Comparison of ENCODE assay signal across 12 cellular contexts in the genomic region with DNA sequence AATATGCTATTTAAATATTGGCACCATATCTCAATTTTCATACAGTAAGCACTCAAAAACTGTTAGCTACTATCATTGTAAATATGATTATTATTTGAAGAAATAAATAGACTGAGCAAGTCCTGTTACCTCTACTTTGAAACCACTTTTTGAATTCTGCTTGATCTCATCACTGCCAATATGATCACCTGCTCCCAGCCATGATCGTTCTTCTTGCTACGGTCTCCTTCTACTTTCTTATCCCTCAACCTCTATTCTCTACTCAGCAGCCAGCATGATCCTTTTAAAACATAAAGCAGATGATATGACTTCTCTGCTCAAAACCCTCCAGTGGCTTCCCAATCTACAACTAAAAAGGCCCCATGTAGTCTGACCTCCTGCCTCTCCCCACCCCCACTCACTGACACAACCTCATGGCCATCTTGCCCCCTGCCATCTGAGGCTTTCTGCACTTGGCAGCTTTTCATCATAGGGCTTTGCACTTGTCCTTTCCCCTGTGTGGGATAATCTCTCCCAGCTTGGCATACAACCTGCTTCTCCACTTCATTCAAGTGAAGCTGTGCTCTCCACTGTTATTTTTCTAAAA. TPM values are rescaled to one million over a fixed set of nuclear protein-coding genes. Genes with fewer than 3 reads are reported as not detected.
DNase-seq lines count a peak whose midpoint lies in the region; ATAC-seq and TF ChIP-seq lines count a peak whose summit lies in the region.
"Had no signal": no experiment of that assay in that cellular context is flagged by ENCODE, and none has a peak within 500 bp of the region (broad histone marks: within the 10 kb centered on the region; RNA-seq: fewer than 3 reads in every experiment).

No MANE protein-coding gene starts in this region.

- no peak for DNase-seq in left ventricle myocardium inferior
- DNase-seq in left cardiac atrium: no peak
- peak; percentile 86 for DNase-seq in NCI-H2029 (lab: John Stamatoyannopoulos, UW)
- no peak for DNase-seq in upper lobe of left lung
- DNase-seq in NCI-H2081 treated with DMSO at 0.1 percent for 48 hours (lab: John Stamatoyannopoulos, UW): no peak
- no peak for DNase-seq in NCI-H2227 treated with DMSO at 0.1 percent for 48 hours (lab: John Stamatoyannopoulos, UW)
- no peak for DNase-seq in right atrium auricular region (ENCODE audit: low spot score)
- DNase-seq: Caco-2, NCI-H187 treated with DMSO at 0.1 percent for 48 hours had no signal

- intact Hi-C loops in left ventricle myocardium inferior (cut with micrococcal nuclease): no loop called here
- intact Hi-C loops in left cardiac atrium (cut with DNase I): loop anchor here in 1 of 2 donors (10.0 kb wide), 2 partner anchors 111 to 211 kb away; no protein-coding TSS in a partner anchor

- H3K27ac ChIP-seq in left ventricle myocardium inferior (replicated peaks): peak overlapping the region; percentile 95
- H3K27ac ChIP-seq in upper lobe of left lung: peak overlapping the region; percentile 19 to 88 (median 76)
- H3K27ac ChIP-seq in right atrium auricular region: peak overlapping the region in 1 of 2 donors; percentile 58

- H3K4me3 ChIP-seq in left ventricle myocardium inferior (no peak overlapping the region), endocrine pancreas (ENCODE audit: control insufficient read depth, insufficient read depth, low read length) (peak overlapping the region; percentile 58), upper lobe of left lung (peak overlapping the region in 1 of 4 donors; percentile 7), right atrium auricular region (no peak overlapping the region)
- H3K4me3 ChIP-seq: lung had no signal

- no peaks in the 10 kb centered on the region for H3K9me3 ChIP-seq in left ventricle myocardium inferior (replicated peaks)
- no peaks in the 10 kb centered on the region for H3K9me3 ChIP-seq in endocrine pancreas (ENCODE audit: control insufficient read depth, low read length)
- no peaks in the 10 kb centered on the region for H3K9me3 ChIP-seq in upper lobe of left lung
- no peaks in the 10 kb centered on the region for H3K9me3 ChIP-seq in right atrium auricular region
- H3K9me3 ChIP-seq: Caco-2 had no signal

- 71 to 82% methylated on average over 2 of the region's 2 CpGs for WGBS in upper lobe of left lung, 2 donors

- no peak for TF ChIP-seq EP300 in upper lobe of left lung (IDR thresholded peaks at IDR 0.05)

- TF ChIP-seq POLR2A in upper lobe of left lung (IDR thresholded peaks at IDR 0.05): no peak

- peaks cover 14% of the 10 kb centered on the region for H3K36me3 ChIP-seq in left ventricle myocardium inferior
- no peaks in the 10 kb centered on the region for H3K36me3 ChIP-seq in endocrine pancreas (ENCODE audit: control insufficient read depth, insufficient read depth, low read length)
- no peaks in the 10 kb centered on the region for H3K36me3 ChIP-seq in upper lobe of left lung
- peaks cover 7% of the 10 kb centered on the region for H3K36me3 ChIP-seq in right atrium auricular region

- no peak for TF ChIP-seq CTCF in left ventricle myocardium inferior (IDR thresholded peaks at IDR 0.05; ENCODE audit: borderline replicate concordance)
- no peak for TF ChIP-seq CTCF in upper lobe of left lung (IDR thresholded peaks at IDR 0.05)
- TF ChIP-seq CTCF in right atrium auricular region (IDR thresholded peaks at IDR 0.05): no peak

- ATAC-seq in left cardiac atrium (no peak), upper lobe of left lung (ENCODE audit: low FRiP score in 2 of 2) (no peak)
- ATAC-seq: SK-N-SH treated with all-trans-retinoic acid at 6 μM for 48 hours had no signal

- H3K4me1 ChIP-seq in left ventricle myocardium inferior (peaks cover 67% of the 10 kb centered on the region), endocrine pancreas (ENCODE audit: control insufficient read depth, insufficient read depth, low read length) (peaks cover 5% of the 10 kb centered on the region), upper lobe of left lung (peaks cover 24 to 51% (median 29%) of the 10 kb centered on the region in 4 donors), right atrium auricular region (peaks cover 0 to 55% of the 10 kb centered on the region in 2 donors)

- H3K27me3 ChIP-seq in left ventricle myocardium inferior (ENCODE audit: low read depth) (no peaks in the 10 kb centered on the region), endocrine pancreas (ENCODE audit: control insufficient read depth, insufficient read depth, low read length) (no peaks in the 10 kb centered on the region), upper lobe of left lung (no peaks in the 10 kb centered on the region), right atrium auricular region (no peaks in the 10 kb centered on the region)

- H3K9ac ChIP-seq in endocrine pancreas (ENCODE audit: control insufficient read depth, insufficient read depth, low read length): no peak overlapping the region

RNA-seq across cellular contexts. Expression of a gene that starts 27.2 kb away (rescaled TPM):
- total RNA-seq in left ventricle myocardium inferior (69.6 TPM), left cardiac atrium (100 to 1,000 TPM; 101 to 115 TPM), upper lobe of left lung (10 to 100 TPM in 5 of 6 donors, 1 to 10 TPM in 1; 8.8 to 78.2 (median 22.4) TPM), right atrium auricular region (10 to 100 TPM; 76.7 to 76.8 TPM)
- total RNA-seq: Caco-2 had no signal
